In genomic region chr19:13347351-13347750, GRCh38 we compare ENCODE assay signal across 26 cellular contexts.
DNase-seq lines count a peak whose midpoint lies in the region; ATAC-seq and TF ChIP-seq lines count a peak whose summit lies in the region.
"Had no signal": no experiment of that assay in that cellular context is flagged by ENCODE, and none has a peak within 500 bp of the region (broad histone marks: within the 10 kb centered on the region; RNA-seq: fewer than 3 reads in every experiment).

No MANE protein-coding gene starts in this region.

- no peak overlapping the region for H4K8ac ChIP-seq in trophoblast cell (ENCODE audit: low read depth, low read length)

- H3K23ac ChIP-seq in trophoblast cell (ENCODE audit: low read length): no peak overlapping the region

- TF ChIP-seq CTCF in glutamatergic neuron (IDR thresholded peaks at IDR 0.05; ENCODE audit: partially characterized antibody, unreplicated experiment) (no peak), upper lobe of right lung (IDR thresholded peaks at IDR 0.05) (no peak)

- H4K91ac ChIP-seq in trophoblast cell (ENCODE audit: low read depth, low read length): no peak overlapping the region

- H3K36me3 ChIP-seq in trophoblast cell (ENCODE audit: control insufficient read depth in 1 of 2, insufficient read depth in 2 of 2, low read length in 2 of 2) (no peaks in the 10 kb centered on the region), upper lobe of right lung (no peaks in the 10 kb centered on the region)
- H3K36me3 ChIP-seq: Peyer's patch had no signal

- no peak overlapping the region for H2AFZ ChIP-seq in trophoblast cell (ENCODE audit: insufficient read depth, low read length, poor library complexity)

- H3K27ac Mint-ChIP-seq in glutamatergic neuron (ENCODE audit: unreplicated experiment): peak overlapping the region; percentile 4
- H3K27ac Mint-ChIP-seq: B cell; CD8-positive, alpha-beta T cell; IgD-negative memory B cell; T-helper 1 cell treated with Interleukin-12 subunit alpha and Interleukin-12 subunit beta and Interleukin-4 antibody, amounts not matched to agents 30 μg/mL and 1 μg/mL, for 36 hours had no signal

- DNase-seq in DMS 273 (lab: John Stamatoyannopoulos, UW; ENCODE audit: unreplicated experiment) (peak; percentile 92), G401 (ENCODE audit: low spot score) (peak; percentile 50), NCI-H524 (lab: John Stamatoyannopoulos, UW) (peak; percentile 74 to 93), glutamatergic neuron (no peak), foreskin melanocyte (no peak), trophoblast cell (no peak), upper lobe of right lung (no peak)
- no peak for DNase-seq in activated CD4-positive, alpha-beta T cell treated with anti-CD3 and anti-CD28 coated beads, Interleukin-2, amount 50 U/mL, for 48 hours
- DNase-seq: Caco-2; CD8-positive, alpha-beta T cell; DMS79 treated with DMSO at 0.1 percent for 48 hours; MM.1S; NCI-H2081; NCI-H446 treated with DMSO at 0.1 percent for 48 hours; NCI-H774; OCI-M1; Peyer's patch; SIG-M5; SK-N-SH; SW 1271 had no signal

- no peak overlapping the region for H2BK12ac ChIP-seq in trophoblast cell (ENCODE audit: low read length)

- ATAC-seq in upper lobe of right lung: no peak
- ATAC-seq: CD8-positive, alpha-beta T cell had no signal

- H3K9me3 Mint-ChIP-seq in glutamatergic neuron (ENCODE audit: unreplicated experiment): peaks cover 6% of the 10 kb centered on the region
- H3K9me3 Mint-ChIP-seq: CD8-positive, alpha-beta T cell had no signal

- in situ Hi-C loops in G401 (cut with HindIII; ENCODE audit: low sequenced_read_pairs): no loop called here

- peaks cover 5% of the 10 kb centered on the region for H3K9me3 ChIP-seq in trophoblast cell (ENCODE audit: insufficient read depth, low read depth, low read length)
- peaks cover 7% of the 10 kb centered on the region for H3K9me3 ChIP-seq in upper lobe of right lung
- H3K9me3 ChIP-seq: Caco-2, SK-N-SH had no signal

- no peak overlapping the region for H3K14ac ChIP-seq in trophoblast cell (ENCODE audit: low read length)

- H3K79me1 ChIP-seq in trophoblast cell (ENCODE audit: low read length): no peaks in the 10 kb centered on the region

- no peak overlapping the region for H3K4me3 Mint-ChIP-seq in glutamatergic neuron (ENCODE audit: unreplicated experiment)
- H3K4me3 Mint-ChIP-seq: B cell; CD8-positive, alpha-beta T cell; IgD-negative memory B cell; T-helper 1 cell treated with Interleukin-12 subunit alpha and Interleukin-12 subunit beta and Interleukin-4 antibody, amounts not matched to agents 30 μg/mL and 1 μg/mL, for 36 hours had no signal

- no peaks in the 10 kb centered on the region for H3K79me2 ChIP-seq in trophoblast cell (ENCODE audit: control insufficient read depth, insufficient read depth, low read length, poor library complexity)

- no peak overlapping the region for H4K12ac ChIP-seq in trophoblast cell (ENCODE audit: low read depth, low read length)

- H2AK5ac ChIP-seq in trophoblast cell (ENCODE audit: low read length): no peak overlapping the region

- intact Hi-C loops in upper lobe of right lung (cut with DNase I): no loop called here

- H3K9ac ChIP-seq in trophoblast cell (ENCODE audit: low read length): no peak overlapping the region
- H3K9ac ChIP-seq: KMS-11, SK-N-SH had no signal

- no peak overlapping the region for H3K18ac ChIP-seq in trophoblast cell (ENCODE audit: low read length)

- H3K4me3 ChIP-seq in trophoblast cell (ENCODE audit: low read depth, low read length): no peak overlapping the region
- H3K4me3 ChIP-seq in upper lobe of right lung: no peak overlapping the region
- H3K4me3 ChIP-seq: Peyer's patch had no signal

- no peak overlapping the region for H2BK120ac ChIP-seq in trophoblast cell (ENCODE audit: insufficient read depth, low read length, poor library complexity)

- H3K27me3 ChIP-seq in trophoblast cell (ENCODE audit: insufficient read depth, low read length): no peaks in the 10 kb centered on the region
- peaks cover 4% of the 10 kb centered on the region for H3K27me3 ChIP-seq in upper lobe of right lung
- H3K27me3 ChIP-seq: Peyer's patch had no signal

- H3K4me2 ChIP-seq in trophoblast cell (ENCODE audit: low read length): no peak overlapping the region
- H3K4me2 ChIP-seq: KMS-11, SK-N-SH had no signal

- no peak overlapping the region for H2BK5ac ChIP-seq in trophoblast cell (ENCODE audit: low read depth, low read length, poor library complexity)

- H3K4me1 ChIP-seq in trophoblast cell (ENCODE audit: control insufficient read depth in 1 of 2, insufficient read depth in 2 of 2, low read length in 2 of 2) (no peaks in the 10 kb centered on the region), upper lobe of right lung (no peaks in the 10 kb centered on the region)
- H3K4me1 ChIP-seq: Caco-2, Peyer's patch had no signal

- H3K27ac ChIP-seq in trophoblast cell (ENCODE audit: low read depth, low read length): no peak overlapping the region
- no peak overlapping the region for H3K27ac ChIP-seq in upper lobe of right lung
- H3K27ac ChIP-seq: C4-2B, HL-60, KMS-11, Peyer's patch had no signal

- peaks cover 5% of the 10 kb centered on the region for H3K27me3 Mint-ChIP-seq in glutamatergic neuron (ENCODE audit: unreplicated experiment)

- H3K4ac ChIP-seq in trophoblast cell (ENCODE audit: low read depth, low read length): no peak overlapping the region

- peaks cover 2% of the 10 kb centered on the region for H3K4me1 Mint-ChIP-seq in glutamatergic neuron (ENCODE audit: low read depth, unreplicated experiment)
- H3K4me1 Mint-ChIP-seq: B cell, IgD-negative memory B cell had no signal

- WGBS in trophoblast cell (ENCODE audit: extremely low coverage, insufficient coverage, insufficient read length): no CpG with 5 or more reads among the region's 14 CpGs

- H3K36me3 Mint-ChIP-seq in glutamatergic neuron (ENCODE audit: unreplicated experiment): peaks cover 14% of the 10 kb centered on the region
- H3K36me3 Mint-ChIP-seq: CD8-positive, alpha-beta T cell had no signal

Comparison
In these comparisons a context has a peak if more than half of its experiments do, and no peak if none do; other contexts are left out.
1. DNase-seq: peak in DMS 273 (single experiment), G401 (single experiment) and NCI-H524 (2 of 2); none in glutamatergic neuron (single experiment), foreskin melanocyte (single experiment), trophoblast cell (0 of 2), activated CD4-positive, alpha-beta T cell treated with anti-CD3 and anti-CD28 coated beads, Interleukin-2, amount 50 U/mL, for 48 hours (0 of 2) and upper lobe of right lung (single experiment).